Comparison of ENCODE assay signal across 1 cellular context in the genomic region with DNA sequence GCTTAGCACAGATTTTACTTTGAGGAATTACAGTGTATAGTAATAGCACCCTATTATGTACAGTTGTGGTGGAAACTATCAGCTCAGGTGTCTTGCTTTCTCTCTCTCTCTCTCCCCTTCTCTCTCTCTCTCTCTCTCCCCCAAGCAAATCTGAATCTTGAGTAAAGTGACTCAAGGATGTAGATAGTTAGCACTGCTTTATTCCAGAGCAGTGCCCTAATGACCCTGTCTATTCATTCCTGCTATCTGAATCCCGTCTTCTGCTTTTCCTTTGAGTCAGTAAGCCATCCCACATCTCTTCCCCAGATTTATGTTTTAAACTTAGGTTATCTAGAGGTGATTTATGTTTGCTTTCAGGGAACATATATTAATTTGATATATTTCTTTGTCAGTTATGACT.
TF ChIP-seq lines count a peak whose summit lies in the region.

No MANE protein-coding gene starts in this region.

TF ChIP-seq in K562, 482 proteins besides CTCF, POLR2A, EP300 and RAD21:
- TF ChIP-seq ZNF507 (tag; conservative IDR thresholded peaks at IDR 0.05): no peak
- no peak for TF ChIP-seq TGIF2 (CRISPR knock-in tag; IDR thresholded peaks at IDR 0.05)
- no peak for TF ChIP-seq CBX1 (IDR thresholded peaks at IDR 0.05; ENCODE audit: low read depth)
- TF ChIP-seq KLF10 (CRISPR knock-in tag; IDR thresholded peaks at IDR 0.05): no peak
- TF ChIP-seq KDM1A (IDR thresholded peaks at IDR 0.05): peak; percentile 92 to 96
- TF ChIP-seq TAF9B (IDR thresholded peaks at IDR 0.05; ENCODE audit: partially characterized antibody): no peak
- TF ChIP-seq GATAD2B (IDR thresholded peaks at IDR 0.05; ENCODE audit: borderline replicate concordance): no peak
- TF ChIP-seq ATF7 (IDR thresholded peaks at IDR 0.05): no peak
- TF ChIP-seq, protein P1, sequence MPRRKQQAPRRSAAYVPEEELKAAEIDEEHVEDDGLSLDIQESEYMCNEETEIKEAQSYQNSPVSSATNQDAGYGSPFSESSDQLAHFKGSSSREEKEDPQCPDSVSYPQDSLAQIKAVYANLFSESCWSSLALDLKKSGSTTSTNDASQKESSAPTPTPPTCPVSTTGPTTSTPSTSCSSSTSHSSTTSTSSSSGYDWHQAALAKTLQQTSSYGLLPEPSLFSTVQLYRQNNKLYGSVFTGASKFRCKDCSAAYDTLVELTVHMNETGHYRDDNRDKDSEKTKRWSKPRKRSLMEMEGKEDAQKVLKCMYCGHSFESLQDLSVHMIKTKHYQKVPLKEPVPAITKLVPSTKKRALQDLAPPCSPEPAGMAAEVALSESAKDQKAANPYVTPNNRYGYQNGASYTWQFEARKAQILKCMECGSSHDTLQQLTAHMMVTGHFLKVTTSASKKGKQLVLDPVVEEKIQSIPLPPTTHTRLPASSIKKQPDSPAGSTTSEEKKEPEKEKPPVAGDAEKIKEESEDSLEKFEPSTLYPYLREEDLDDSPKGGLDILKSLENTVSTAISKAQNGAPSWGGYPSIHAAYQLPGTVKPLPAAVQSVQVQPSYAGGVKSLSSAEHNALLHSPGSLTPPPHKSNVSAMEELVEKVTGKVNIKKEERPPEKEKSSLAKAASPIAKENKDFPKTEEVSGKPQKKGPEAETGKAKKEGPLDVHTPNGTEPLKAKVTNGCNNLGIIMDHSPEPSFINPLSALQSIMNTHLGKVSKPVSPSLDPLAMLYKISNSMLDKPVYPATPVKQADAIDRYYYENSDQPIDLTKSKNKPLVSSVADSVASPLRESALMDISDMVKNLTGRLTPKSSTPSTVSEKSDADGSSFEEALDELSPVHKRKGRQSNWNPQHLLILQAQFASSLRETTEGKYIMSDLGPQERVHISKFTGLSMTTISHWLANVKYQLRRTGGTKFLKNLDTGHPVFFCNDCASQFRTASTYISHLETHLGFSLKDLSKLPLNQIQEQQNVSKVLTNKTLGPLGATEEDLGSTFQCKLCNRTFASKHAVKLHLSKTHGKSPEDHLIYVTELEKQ (CRISPR knock-in tag; IDR thresholded peaks at IDR 0.05): no peak
- TF ChIP-seq STAT5A (IDR thresholded peaks at IDR 0.05; ENCODE audit: borderline replicate concordance, low read length): no peak
- TF ChIP-seq, protein P2, sequence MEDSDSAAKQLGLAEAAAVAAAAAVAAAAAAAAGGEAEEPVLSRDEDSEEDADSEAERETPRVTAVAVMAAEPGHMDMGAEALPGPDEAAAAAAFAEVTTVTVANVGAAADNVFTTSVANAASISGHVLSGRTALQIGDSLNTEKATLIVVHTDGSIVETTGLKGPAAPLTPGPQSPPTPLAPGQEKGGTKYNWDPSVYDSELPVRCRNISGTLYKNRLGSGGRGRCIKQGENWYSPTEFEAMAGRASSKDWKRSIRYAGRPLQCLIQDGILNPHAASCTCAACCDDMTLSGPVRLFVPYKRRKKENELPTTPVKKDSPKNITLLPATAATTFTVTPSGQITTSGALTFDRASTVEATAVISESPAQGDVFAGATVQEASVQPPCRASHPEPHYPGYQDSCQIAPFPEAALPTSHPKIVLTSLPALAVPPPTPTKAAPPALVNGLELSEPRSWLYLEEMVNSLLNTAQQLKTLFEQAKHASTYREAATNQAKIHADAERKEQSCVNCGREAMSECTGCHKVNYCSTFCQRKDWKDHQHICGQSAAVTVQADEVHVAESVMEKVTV (CRISPR knock-in tag; IDR thresholded peaks at IDR 0.05): no peak
- no peak for TF ChIP-seq ILK (tag; IDR thresholded peaks at IDR 0.05; ENCODE audit: borderline replicate concordance, low read depth)
- TF ChIP-seq, protein P3, sequence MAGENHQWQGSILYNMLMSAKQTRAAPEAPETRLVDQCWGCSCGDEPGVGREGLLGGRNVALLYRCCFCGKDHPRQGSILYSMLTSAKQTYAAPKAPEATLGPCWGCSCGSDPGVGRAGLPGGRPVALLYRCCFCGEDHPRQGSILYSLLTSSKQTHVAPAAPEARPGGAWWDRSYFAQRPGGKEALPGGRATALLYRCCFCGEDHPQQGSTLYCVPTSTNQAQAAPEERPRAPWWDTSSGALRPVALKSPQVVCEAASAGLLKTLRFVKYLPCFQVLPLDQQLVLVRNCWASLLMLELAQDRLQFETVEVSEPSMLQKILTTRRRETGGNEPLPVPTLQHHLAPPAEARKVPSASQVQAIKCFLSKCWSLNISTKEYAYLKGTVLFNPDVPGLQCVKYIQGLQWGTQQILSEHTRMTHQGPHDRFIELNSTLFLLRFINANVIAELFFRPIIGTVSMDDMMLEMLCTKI (IDR thresholded peaks at IDR 0.05; ENCODE audit: partially characterized antibody): no peak
- no peak for TF ChIP-seq ZC3H8 (IDR thresholded peaks at IDR 0.05)
- no peak for TF ChIP-seq NFYB (IDR thresholded peaks at IDR 0.05; ENCODE audit: extremely low read depth, insufficient read length)
- TF ChIP-seq, protein P4, sequence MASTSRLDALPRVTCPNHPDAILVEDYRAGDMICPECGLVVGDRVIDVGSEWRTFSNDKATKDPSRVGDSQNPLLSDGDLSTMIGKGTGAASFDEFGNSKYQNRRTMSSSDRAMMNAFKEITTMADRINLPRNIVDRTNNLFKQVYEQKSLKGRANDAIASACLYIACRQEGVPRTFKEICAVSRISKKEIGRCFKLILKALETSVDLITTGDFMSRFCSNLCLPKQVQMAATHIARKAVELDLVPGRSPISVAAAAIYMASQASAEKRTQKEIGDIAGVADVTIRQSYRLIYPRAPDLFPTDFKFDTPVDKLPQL (IDR thresholded peaks at IDR 0.05; ENCODE audit: extremely low read depth, insufficient read length): no peak
- TF ChIP-seq PHB2 (IDR thresholded peaks at IDR 0.05; ENCODE audit: low read depth): no peak
- TF ChIP-seq MYC (IDR thresholded peaks at IDR 0.05; ENCODE audit: low read depth, low read length): no peak
- TF ChIP-seq MYC (CRISPR knock-in tag; IDR thresholded peaks at IDR 0.05; ENCODE audit: borderline replicate concordance, low read depth): no peak
- TF ChIP-seq TBL1XR1 (IDR thresholded peaks at IDR 0.05; ENCODE audit: low read length in 2 of 2): no peak
- TF ChIP-seq, protein P5, sequence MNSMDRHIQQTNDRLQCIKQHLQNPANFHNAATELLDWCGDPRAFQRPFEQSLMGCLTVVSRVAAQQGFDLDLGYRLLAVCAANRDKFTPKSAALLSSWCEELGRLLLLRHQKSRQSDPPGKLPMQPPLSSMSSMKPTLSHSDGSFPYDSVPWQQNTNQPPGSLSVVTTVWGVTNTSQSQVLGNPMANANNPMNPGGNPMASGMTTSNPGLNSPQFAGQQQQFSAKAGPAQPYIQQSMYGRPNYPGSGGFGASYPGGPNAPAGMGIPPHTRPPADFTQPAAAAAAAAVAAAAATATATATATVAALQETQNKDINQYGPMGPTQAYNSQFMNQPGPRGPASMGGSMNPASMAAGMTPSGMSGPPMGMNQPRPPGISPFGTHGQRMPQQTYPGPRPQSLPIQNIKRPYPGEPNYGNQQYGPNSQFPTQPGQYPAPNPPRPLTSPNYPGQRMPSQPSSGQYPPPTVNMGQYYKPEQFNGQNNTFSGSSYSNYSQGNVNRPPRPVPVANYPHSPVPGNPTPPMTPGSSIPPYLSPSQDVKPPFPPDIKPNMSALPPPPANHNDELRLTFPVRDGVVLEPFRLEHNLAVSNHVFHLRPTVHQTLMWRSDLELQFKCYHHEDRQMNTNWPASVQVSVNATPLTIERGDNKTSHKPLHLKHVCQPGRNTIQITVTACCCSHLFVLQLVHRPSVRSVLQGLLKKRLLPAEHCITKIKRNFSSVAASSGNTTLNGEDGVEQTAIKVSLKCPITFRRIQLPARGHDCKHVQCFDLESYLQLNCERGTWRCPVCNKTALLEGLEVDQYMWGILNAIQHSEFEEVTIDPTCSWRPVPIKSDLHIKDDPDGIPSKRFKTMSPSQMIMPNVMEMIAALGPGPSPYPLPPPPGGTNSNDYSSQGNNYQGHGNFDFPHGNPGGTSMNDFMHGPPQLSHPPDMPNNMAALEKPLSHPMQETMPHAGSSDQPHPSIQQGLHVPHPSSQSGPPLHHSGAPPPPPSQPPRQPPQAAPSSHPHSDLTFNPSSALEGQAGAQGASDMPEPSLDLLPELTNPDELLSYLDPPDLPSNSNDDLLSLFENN (IDR thresholded peaks at IDR 0.05; ENCODE audit: low read depth in 2 of 2, low read length in 2 of 2): no peak
- TF ChIP-seq HDAC1 (IDR thresholded peaks at IDR 0.05): peak in 1 of 2 experiments; percentile 75; a peak in 2 of 4 replicates
- TF ChIP-seq ZNF133 (CRISPR knock-in tag; IDR thresholded peaks at IDR 0.05): no peak
- TF ChIP-seq ZFP1 (CRISPR knock-in tag; IDR thresholded peaks at IDR 0.05): no peak
- no peak for TF ChIP-seq NFATC3 (IDR thresholded peaks at IDR 0.05)
- TF ChIP-seq HDAC2 (IDR thresholded peaks at IDR 0.05): peak; percentile 52; the same call in 1 of the 2 replicates
- no peak for TF ChIP-seq ZNF584 (CRISPR knock-in tag; IDR thresholded peaks at IDR 0.05; ENCODE audit: low read depth)
- TF ChIP-seq ZFPM2 (CRISPR knock-in tag; IDR thresholded peaks at IDR 0.05): no peak
- TF ChIP-seq, protein P6, sequence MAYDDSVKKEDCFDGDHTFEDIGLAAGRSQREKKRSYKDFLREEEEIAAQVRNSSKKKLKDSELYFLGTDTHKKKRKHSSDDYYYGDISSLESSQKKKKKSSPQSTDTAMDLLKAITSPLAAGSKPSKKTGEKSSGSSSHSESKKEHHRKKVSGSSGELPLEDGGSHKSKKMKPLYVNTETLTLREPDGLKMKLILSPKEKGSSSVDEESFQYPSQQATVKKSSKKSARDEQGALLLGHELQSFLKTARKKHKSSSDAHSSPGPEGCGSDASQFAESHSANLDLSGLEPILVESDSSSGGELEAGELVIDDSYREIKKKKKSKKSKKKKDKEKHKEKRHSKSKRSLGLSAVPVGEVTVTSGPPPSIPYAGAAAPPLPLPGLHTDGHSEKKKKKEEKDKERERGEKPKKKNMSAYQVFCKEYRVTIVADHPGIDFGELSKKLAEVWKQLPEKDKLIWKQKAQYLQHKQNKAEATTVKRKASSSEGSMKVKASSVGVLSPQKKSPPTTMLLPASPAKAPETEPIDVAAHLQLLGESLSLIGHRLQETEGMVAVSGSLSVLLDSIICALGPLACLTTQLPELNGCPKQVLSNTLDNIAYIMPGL (CRISPR knock-in tag; IDR thresholded peaks at IDR 0.05): no peak
- no peak for TF ChIP-seq ZNF217 (CRISPR knock-in tag; IDR thresholded peaks at IDR 0.05)
- TF ChIP-seq C11orf30 (IDR thresholded peaks at IDR 0.05; ENCODE audit: low read depth): no peak
- TF ChIP-seq MEF2D (tag; conservative IDR thresholded peaks at IDR 0.05; ENCODE audit: low read depth): no peak
- no peak for TF ChIP-seq ZNF668 (CRISPR knock-in tag; IDR thresholded peaks at IDR 0.05)
- no peak for TF ChIP-seq ZNF124 (CRISPR knock-in tag; IDR thresholded peaks at IDR 0.05)
- TF ChIP-seq RCOR1 (IDR thresholded peaks at IDR 0.05; ENCODE audit: borderline replicate concordance in 1 of 2, low read depth in 2 of 2, low read length in 2 of 2): peak; percentile 14 to 59; a peak in 1 of 4 replicates
